Comparison of ENCODE assay signal across 13 cellular contexts in genomic region chrX:96704661-96705060, GRCh38.
"Had no signal": no experiment of that assay in that cellular context is flagged by ENCODE, and none has a peak within 500 bp of the region (broad histone marks: within the 10 kb centered on the region; RNA-seq: fewer than 3 reads in every experiment).

No MANE protein-coding gene starts in this region.

- ATAC-seq: activated CD8-positive, alpha-beta T cell treated with anti-CD3 and anti-CD28 coated beads, Interleukin-2, amount 10 ng/mL, durations not matched to agents 7 days and 5 days; effector memory CD8-positive, alpha-beta T cell; natural killer cell treated with Interleukin-12 subunit alpha and Interleukin-12 subunit beta and Interleukin-15 and Interleukin-18, amount 100 ng/mL, for 72 hours; WTC11 had no signal

- H3K4me3 ChIP-seq: stomach, thyroid gland, uterus had no signal

- H3K9me3 ChIP-seq: stomach, thyroid gland, uterus had no signal

- DNase-seq: activated CD4-positive, alpha-beta T cell treated with anti-CD3 and anti-CD28 coated beads for 48 hours; activated CD8-positive, alpha-beta memory T cell treated with anti-CD3 and anti-CD28 coated beads, Interleukin-2, amount 50 U/mL, for 48 hours; activated CD8-positive, alpha-beta T cell treated with anti-CD3 and anti-CD28 coated beads, Interleukin-2, amount 10 ng/mL, durations not matched to agents 7 days and 5 days; activated naive CD4-positive, alpha-beta T cell; central memory CD4-positive, alpha-beta T cell; cortex of kidney; effector memory CD8-positive, alpha-beta T cell; stomach; T-helper 1 cell; thyroid gland; uterus had no signal

- H3K4me1 ChIP-seq: thyroid gland, uterus had no signal

- H3K27me3 ChIP-seq: stomach, thyroid gland, uterus had no signal

- H3K36me3 ChIP-seq: stomach, thyroid gland, uterus had no signal

- H3K27ac ChIP-seq: stomach, thyroid gland, uterus had no signal
